In genomic region chr7:134882481-134882880, GRCh38 we compare ENCODE assay signal across 16 cellular contexts.
DNase-seq lines count a peak whose midpoint lies in the region; ATAC-seq and TF ChIP-seq lines count a peak whose summit lies in the region.
"Had no signal": no experiment of that assay in that cellular context is flagged by ENCODE, and none has a peak within 500 bp of the region (broad histone marks: within the 10 kb centered on the region; RNA-seq: fewer than 3 reads in every experiment).

No MANE protein-coding gene starts in this region.

- 28 to 38% methylated on average over 1 of the region's 1 CpG for WGBS in gastroesophageal sphincter (ENCODE audit: low coverage in 1 of 2), 2 donors
- 68 to 77% methylated on average over 1 of the region's 1 CpG for WGBS in sigmoid colon, 2 donors

- H3K4me1 ChIP-seq in gastroesophageal sphincter (peaks cover 22 to 90% (median 25%) of the 10 kb centered on the region in 3 donors), sigmoid colon (peaks cover 0 to 82% (median 75%) of the 10 kb centered on the region in 4 donors)

- H3K36me3 ChIP-seq in gastroesophageal sphincter (no peaks in the 10 kb centered on the region), sigmoid colon (no peaks in the 10 kb centered on the region)

- intact Hi-C loops in sigmoid colon (cut with DNase I), result no loop called here

- TF ChIP-seq EP300 in gastroesophageal sphincter (IDR thresholded peaks at IDR 0.05) (no peak), sigmoid colon (IDR thresholded peaks at IDR 0.05) (no peak)

- DNase-seq in HFFc6 (no peak), amniotic epithelial cell (ENCODE audit: low read depth) (peak; percentile 68), sigmoid colon (no peak), COLO668 (lab: John Stamatoyannopoulos, UW; ENCODE audit: unreplicated experiment) (no peak), anterior cingulate cortex (lab: John Stamatoyannopoulos, UW) (no peak), GM19240 (ENCODE audit: insufficient read length, low spot score) (no peak), AG08396 (ENCODE audit: low spot score) (no peak)
- DNase-seq: CD8-positive, alpha-beta T cell; DMS 273 treated with DMSO at 0.1 percent for 48 hours; GOT3; H9; KBM-7 had no signal

- peak overlapping the region; percentile 9 for H3K27ac Mint-ChIP-seq in HFFc6
- H3K27ac Mint-ChIP-seq: CD14-positive monocyte; CD8-positive, alpha-beta T cell; H9 had no signal

- H3K4me3 ChIP-seq in gastroesophageal sphincter (no peak overlapping the region), sigmoid colon (no peak overlapping the region)
- H3K4me3 ChIP-seq: GM12878 had no signal

- peaks cover 81% of the 10 kb centered on the region for H3K4me1 Mint-ChIP-seq in HFFc6 (ENCODE audit: low read depth)

- TF ChIP-seq CTCF in HFFc6 (IDR thresholded peaks at IDR 0.05), result no peak
- no peak for TF ChIP-seq CTCF in gastroesophageal sphincter (IDR thresholded peaks at IDR 0.05)
- TF ChIP-seq CTCF in sigmoid colon (IDR thresholded peaks at IDR 0.05), result no peak

- H3K9me3 Mint-ChIP-seq in HFFc6, result peaks cover 3% of the 10 kb centered on the region; the same call in 1 of the 2 replicates
- H3K9me3 Mint-ChIP-seq: CD14-positive monocyte; CD8-positive, alpha-beta T cell; H9 had no signal

- peak overlapping the region; percentile 42; the same call in 1 of the 2 replicates for H3K4me3 Mint-ChIP-seq in HFFc6
- H3K4me3 Mint-ChIP-seq: CD14-positive monocyte; CD8-positive, alpha-beta T cell; H9 had no signal

- H3K9me3 ChIP-seq in gastroesophageal sphincter (no peaks in the 10 kb centered on the region), sigmoid colon (no peaks in the 10 kb centered on the region)

- H3K36me3 Mint-ChIP-seq in HFFc6 (ENCODE audit: low read depth), result peaks cover 33% of the 10 kb centered on the region
- H3K36me3 Mint-ChIP-seq: CD14-positive monocyte; CD8-positive, alpha-beta T cell had no signal

- H3K27me3 Mint-ChIP-seq in HFFc6 (ENCODE audit: insufficient read depth), result peaks cover 51% of the 10 kb centered on the region

- H3K27me3 ChIP-seq in gastroesophageal sphincter (no peaks in the 10 kb centered on the region), sigmoid colon (no peaks in the 10 kb centered on the region)

- TF ChIP-seq POLR2A in gastroesophageal sphincter (IDR thresholded peaks at IDR 0.05) (no peak), sigmoid colon (IDR thresholded peaks at IDR 0.05) (no peak)

- H3K27ac ChIP-seq in gastroesophageal sphincter (peak overlapping the region; percentile 12 to 85 (median 79)), sigmoid colon (peak overlapping the region in 3 of 4 donors; percentile 77 to 88 (median 79))
- H3K27ac ChIP-seq: HL-60 had no signal

- ATAC-seq in gastroesophageal sphincter, result no peak
- ATAC-seq: CD8-positive, alpha-beta T cell; GM12878 had no signal
